ENCODE assay signal across 1 cellular context in genomic region chr19:49677901-49678674, GRCh38.
TF ChIP-seq lines count a peak whose summit lies in the region.

No MANE protein-coding gene starts in this region.

TF ChIP-seq in K562, 482 proteins besides CTCF, POLR2A, EP300 and RAD21 (continued from another document and continues in another):
- no peak for TF ChIP-seq BCLAF1 (IDR thresholded peaks at IDR 0.05; ENCODE audit: borderline replicate concordance in 1 of 2, control insufficient read depth in 1 of 2, low read depth in 2 of 2, low read length in 1 of 2)
- no peak for TF ChIP-seq EP400 (IDR thresholded peaks at IDR 0.05)
- no peak for TF ChIP-seq FOSL1 (tag; conservative IDR thresholded peaks at IDR 0.05)
- TF ChIP-seq CBX2 (IDR thresholded peaks at IDR 0.05; ENCODE audit: insufficient read depth, low read length, poor library complexity, severe bottlenecking) = no peak
- no peak for TF ChIP-seq SMARCC2 (IDR thresholded peaks at IDR 0.05; ENCODE audit: low read depth)
- peak; percentile 68 for TF ChIP-seq CC2D1A (IDR thresholded peaks at IDR 0.05)
- 0 out of 4 replicates have a peak, but pooled peaks of 1 of the 2 experiments have one; percentile 36 for TF ChIP-seq TEAD1 (CRISPR knock-in tag; IDR thresholded peaks at IDR 0.05)
- no peak for TF ChIP-seq SNRNP70 (optimal IDR thresholded peaks at IDR 0.05; ENCODE audit: low read depth, low read length)
- no peak for TF ChIP-seq KDM2B (CRISPR knock-in tag; IDR thresholded peaks at IDR 0.05)
- no peak for TF ChIP-seq ILF3 (IDR thresholded peaks at IDR 0.05; ENCODE audit: borderline replicate concordance)
- TF ChIP-seq YY1 (IDR thresholded peaks at IDR 0.05; ENCODE audit: borderline replicate concordance in 1 of 3, control insufficient read depth in 1 of 3, extremely low read depth in 1 of 3, insufficient read depth in 3 of 3, insufficient read length in 1 of 3, insufficient replicate concordance in 2 of 3, low read depth in 1 of 3, low read length in 2 of 3) = peak in 2 of 3 experiments; percentile 46 to 52
- TF ChIP-seq TARDBP (IDR thresholded peaks at IDR 0.05) = no peak
- no peak for TF ChIP-seq NCOR1 (IDR thresholded peaks at IDR 0.05)
- peak; percentile 20; the same call in 1 of the 2 replicates for TF ChIP-seq TRIM28 (IDR thresholded peaks at IDR 0.05)
- TF ChIP-seq ZNF407 (IDR thresholded peaks at IDR 0.05; ENCODE audit: low read depth) = no peak
- no peak for TF ChIP-seq ETS1 (conservative IDR thresholded peaks at IDR 0.05; ENCODE audit: control insufficient read depth, low read depth, low read length)
- no peak for TF ChIP-seq ZNF133 (CRISPR knock-in tag; IDR thresholded peaks at IDR 0.05)
- TF ChIP-seq ZNF224 (CRISPR knock-in tag; IDR thresholded peaks at IDR 0.05) = 0 out of 2 replicates have a peak, but pooled peaks have one; percentile 48
- no peak for TF ChIP-seq MAZ (CRISPR knock-in tag; conservative IDR thresholded peaks at IDR 0.05 in 1 of 2, IDR thresholded peaks at IDR 0.05 in 1 of 2)
- TF ChIP-seq ZNF584 (CRISPR knock-in tag; IDR thresholded peaks at IDR 0.05; ENCODE audit: low read depth) = no peak
- peak; percentile 45; the same call in 1 of the 2 replicates for TF ChIP-seq MYNN (IDR thresholded peaks at IDR 0.05)
- no peak for TF ChIP-seq MYNN (CRISPR knock-in tag; IDR thresholded peaks at IDR 0.05)
- TF ChIP-seq ZNF165 (CRISPR knock-in tag; IDR thresholded peaks at IDR 0.05; ENCODE audit: borderline replicate concordance) = no peak
- peak; percentile 72 for TF ChIP-seq CTCFL (IDR thresholded peaks at IDR 0.05; ENCODE audit: borderline replicate concordance, insufficient read depth, low read depth, low read length, poor library complexity, severe bottlenecking)
- TF ChIP-seq ZKSCAN1 (IDR thresholded peaks at IDR 0.05; ENCODE audit: low read depth, low read length) = peak; percentile 12; the same call in 1 of the 2 replicates
- no peak for TF ChIP-seq ZNF282 (CRISPR knock-in tag; IDR thresholded peaks at IDR 0.05)
- TF ChIP-seq CEBPB (tag; IDR thresholded peaks at IDR 0.05) = peak; percentile 58; the same call in 1 of the 2 replicates
- no peak for TF ChIP-seq NFYB (IDR thresholded peaks at IDR 0.05; ENCODE audit: extremely low read depth, insufficient read length)
- no peak for TF ChIP-seq VEZF1 (CRISPR knock-in tag; IDR thresholded peaks at IDR 0.05)
- TF ChIP-seq ZNF354B (CRISPR knock-in tag; IDR thresholded peaks at IDR 0.05) = no peak
- TF ChIP-seq MTA2 (IDR thresholded peaks at IDR 0.05; ENCODE audit: low read depth) = no peak
- TF ChIP-seq CHCHD3 (CRISPR knock-in tag; IDR thresholded peaks at IDR 0.05) = no peak
- TF ChIP-seq ZNF263 (CRISPR knock-in tag; IDR thresholded peaks at IDR 0.05; ENCODE audit: borderline replicate concordance) = no peak
- 0 out of 2 replicates have a peak, but pooled peaks have one; percentile 25 for TF ChIP-seq HDAC2 (IDR thresholded peaks at IDR 0.05)
- TF ChIP-seq USF2 (CRISPR knock-in tag; IDR thresholded peaks at IDR 0.05) = no peak
- no peak for TF ChIP-seq SPI1 (IDR thresholded peaks at IDR 0.05; ENCODE audit: borderline replicate concordance, low read depth, low read length)
- no peak for TF ChIP-seq USF1 (CRISPR knock-in tag; IDR thresholded peaks at IDR 0.05)
- 0 out of 2 replicates have a peak, but pooled peaks have one; percentile 6 for TF ChIP-seq JUND (IDR thresholded peaks at IDR 0.05; ENCODE audit: borderline replicate concordance, low read depth, low read length)
- no peak; the same call in 2 of the 3 replicates for TF ChIP-seq JUND (tag; IDR thresholded peaks at IDR 0.05; ENCODE audit: borderline replicate concordance, low read depth, low read length)
- no peak for TF ChIP-seq RFX5 (IDR thresholded peaks at IDR 0.05; ENCODE audit: low read depth, low read length)
- 0 out of 2 replicates have a peak, but pooled peaks have one; percentile 10 for TF ChIP-seq ZBTB49 (CRISPR knock-in tag; IDR thresholded peaks at IDR 0.05; ENCODE audit: borderline replicate concordance)
- no peak for TF ChIP-seq CHD4 (IDR thresholded peaks at IDR 0.05; ENCODE audit: insufficient read depth, insufficient replicate concordance, low read depth, low read length, poor library complexity, severe bottlenecking)
- peak; percentile 62 for TF ChIP-seq SMAD1 (IDR thresholded peaks at IDR 0.05; ENCODE audit: low read depth, low read length, partially characterized antibody)
